Comparison of ENCODE assay signal across 1 cellular context in the genomic region with DNA sequence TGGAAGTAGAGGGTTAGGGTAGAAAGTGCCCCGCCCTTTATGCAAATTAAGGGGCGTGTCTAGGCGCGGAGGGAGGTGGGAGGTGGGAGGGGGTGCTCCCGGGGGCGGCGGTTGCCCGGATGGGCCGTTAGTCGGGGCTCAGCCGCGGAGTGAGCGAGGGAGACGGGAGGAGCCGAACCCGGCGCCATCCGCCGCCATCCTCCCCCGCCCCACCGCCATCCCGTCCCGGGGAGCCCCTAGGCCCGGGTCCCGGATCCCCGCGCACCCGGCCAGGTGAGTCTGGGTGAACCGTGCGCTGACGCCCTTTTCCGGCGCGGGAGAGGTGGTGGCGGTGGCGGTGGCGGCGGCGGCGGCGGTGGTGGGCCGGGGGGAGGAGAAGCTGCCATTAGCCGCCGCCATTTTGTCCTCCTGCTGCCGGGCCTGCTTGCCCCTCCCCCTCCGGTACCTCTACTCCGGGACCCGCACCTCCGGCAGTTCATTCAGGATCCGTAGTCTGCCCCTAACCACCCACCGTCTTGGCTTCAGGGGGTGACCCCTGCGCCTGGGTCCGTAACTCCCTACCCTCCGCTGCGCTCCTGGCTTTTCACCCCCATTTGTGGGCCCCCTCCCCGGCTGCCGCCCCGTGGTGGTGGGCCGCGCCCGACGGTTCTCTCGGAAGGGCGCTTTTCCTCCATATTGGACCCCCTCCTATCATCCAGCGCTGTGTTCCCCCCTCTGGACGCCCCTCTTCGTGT.
TF ChIP-seq lines count a peak whose summit lies in the region.

A gene (plus strand): TSS at position 130 of the 734 bp plus-strand sequence. CDS start 2,075 bp downstream, outside the sequence.

TF ChIP-seq in HepG2, 621 proteins besides CTCF, POLR2A, EP300 and RAD21 (continued from another document and continues in another):
- TF ChIP-seq, protein P1, sequence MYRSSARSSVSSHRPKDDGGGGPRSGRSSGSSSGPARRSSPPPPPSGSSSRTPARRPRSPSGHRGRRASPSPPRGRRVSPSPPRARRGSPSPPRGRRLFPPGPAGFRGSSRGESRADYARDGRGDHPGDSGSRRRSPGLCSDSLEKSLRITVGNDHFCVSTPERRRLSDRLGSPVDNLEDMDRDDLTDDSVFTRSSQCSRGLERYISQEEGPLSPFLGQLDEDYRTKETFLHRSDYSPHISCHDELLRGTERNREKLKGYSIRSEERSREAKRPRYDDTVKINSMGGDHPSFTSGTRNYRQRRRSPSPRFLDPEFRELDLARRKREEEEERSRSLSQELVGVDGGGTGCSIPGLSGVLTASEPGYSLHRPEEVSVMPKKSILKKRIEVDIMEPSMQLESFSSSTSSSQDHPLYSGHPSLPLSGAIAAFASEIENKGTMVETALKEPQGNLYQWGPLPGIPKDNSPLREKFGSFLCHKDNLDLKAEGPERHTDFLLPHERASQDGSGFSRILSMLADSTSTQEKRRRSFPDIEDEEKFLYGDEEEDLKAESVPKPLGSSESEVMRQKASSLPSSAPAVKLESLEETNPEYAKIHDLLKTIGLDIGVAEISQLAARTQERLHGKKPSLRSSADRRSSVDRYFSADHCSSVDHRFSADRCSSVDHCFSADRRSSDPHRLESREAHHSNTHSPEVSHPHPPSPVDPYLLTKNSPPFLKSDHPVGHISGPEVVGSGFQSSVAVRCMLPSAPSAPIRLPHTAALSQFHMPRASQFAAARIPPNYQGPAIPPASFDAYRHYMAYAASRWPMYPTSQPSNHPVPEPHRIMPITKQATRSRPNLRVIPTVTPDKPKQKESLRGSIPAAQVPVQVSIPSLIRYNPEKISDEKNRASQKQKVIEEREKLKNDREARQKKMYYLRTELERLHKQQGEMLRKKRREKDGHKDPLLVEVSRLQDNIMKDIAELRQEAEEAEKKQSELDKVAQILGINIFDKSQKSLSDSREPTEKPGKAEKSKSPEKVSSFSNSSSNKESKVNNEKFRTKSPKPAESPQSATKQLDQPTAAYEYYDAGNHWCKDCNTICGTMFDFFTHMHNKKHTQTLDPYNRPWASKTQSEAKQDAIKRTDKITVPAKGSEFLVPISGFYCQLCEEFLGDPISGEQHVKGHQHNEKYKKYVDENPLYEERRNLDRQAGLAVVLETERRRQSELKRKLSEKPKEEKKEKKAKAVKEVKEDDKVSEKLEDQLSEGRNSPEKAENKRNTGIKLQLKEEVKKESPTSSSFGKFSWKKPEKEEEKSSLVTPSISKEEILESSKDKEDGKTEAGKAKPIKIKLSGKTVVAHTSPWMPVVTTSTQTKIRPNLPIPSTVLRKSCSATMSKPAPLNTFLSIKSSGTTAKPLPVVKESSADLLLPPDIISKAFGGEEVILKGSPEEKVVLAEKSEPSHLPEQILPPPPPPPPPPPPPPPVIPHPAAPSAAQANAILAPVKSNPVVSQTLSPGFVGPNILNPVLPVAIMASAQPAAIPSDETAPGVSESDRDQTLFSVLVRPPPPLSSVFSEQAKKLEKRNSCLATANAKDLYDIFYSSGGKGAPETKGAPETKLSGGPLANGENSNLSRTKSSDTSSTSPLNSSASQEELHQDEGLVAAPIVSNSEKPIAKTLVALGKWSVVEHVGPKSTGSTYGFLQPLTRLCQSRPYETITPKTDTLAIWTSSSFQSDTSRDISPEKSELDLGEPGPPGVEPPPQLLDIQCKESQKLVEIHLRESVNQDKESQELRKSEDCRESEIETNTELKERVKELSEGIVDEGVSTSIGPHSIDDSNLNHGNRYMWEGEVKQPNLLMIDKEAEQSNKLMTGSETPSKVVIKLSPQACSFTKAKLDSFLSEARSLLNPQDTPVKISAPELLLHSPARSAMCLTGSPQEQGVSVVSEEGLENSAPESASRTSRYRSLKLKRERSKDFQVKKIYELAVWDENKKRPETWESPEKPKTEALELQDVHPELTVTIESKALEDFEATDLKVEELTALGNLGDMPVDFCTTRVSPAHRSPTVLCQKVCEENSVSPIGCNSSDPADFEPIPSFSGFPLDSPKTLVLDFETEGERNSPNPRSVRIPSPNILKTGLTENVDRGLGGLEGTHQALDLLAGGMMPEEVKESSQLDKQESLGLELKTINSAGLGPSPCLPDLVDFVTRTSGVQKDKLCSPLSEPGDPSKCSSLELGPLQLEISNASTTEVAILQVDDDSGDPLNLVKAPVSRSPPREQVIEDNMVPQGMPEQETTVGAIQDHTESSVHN (CRISPR knock-in tag; IDR thresholded peaks at IDR 0.05), result no peak
- TF ChIP-seq MTF1 (CRISPR knock-in tag; IDR thresholded peaks at IDR 0.05), result no peak
- 0 out of 2 replicates have a peak, but pooled peaks have one; percentile 27 for TF ChIP-seq ZNF33A (CRISPR knock-in tag; IDR thresholded peaks at IDR 0.05; ENCODE audit: borderline replicate concordance)
- TF ChIP-seq ZNF121 (CRISPR knock-in tag; IDR thresholded peaks at IDR 0.05), result peak; percentile 76
- TF ChIP-seq, protein P2, sequence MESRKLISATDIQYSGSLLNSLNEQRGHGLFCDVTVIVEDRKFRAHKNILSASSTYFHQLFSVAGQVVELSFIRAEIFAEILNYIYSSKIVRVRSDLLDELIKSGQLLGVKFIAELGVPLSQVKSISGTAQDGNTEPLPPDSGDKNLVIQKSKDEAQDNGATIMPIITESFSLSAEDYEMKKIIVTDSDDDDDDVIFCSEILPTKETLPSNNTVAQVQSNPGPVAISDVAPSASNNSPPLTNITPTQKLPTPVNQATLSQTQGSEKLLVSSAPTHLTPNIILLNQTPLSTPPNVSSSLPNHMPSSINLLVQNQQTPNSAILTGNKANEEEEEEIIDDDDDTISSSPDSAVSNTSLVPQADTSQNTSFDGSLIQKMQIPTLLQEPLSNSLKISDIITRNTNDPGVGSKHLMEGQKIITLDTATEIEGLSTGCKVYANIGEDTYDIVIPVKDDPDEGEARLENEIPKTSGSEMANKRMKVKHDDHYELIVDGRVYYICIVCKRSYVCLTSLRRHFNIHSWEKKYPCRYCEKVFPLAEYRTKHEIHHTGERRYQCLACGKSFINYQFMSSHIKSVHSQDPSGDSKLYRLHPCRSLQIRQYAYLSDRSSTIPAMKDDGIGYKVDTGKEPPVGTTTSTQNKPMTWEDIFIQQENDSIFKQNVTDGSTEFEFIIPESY (CRISPR knock-in tag; IDR thresholded peaks at IDR 0.05), result 0 out of 2 replicates have a peak, but pooled peaks have one; percentile 23
- no peak for TF ChIP-seq KDM6A (CRISPR knock-in tag; IDR thresholded peaks at IDR 0.05; ENCODE audit: low read depth)
- TF ChIP-seq, protein P3, sequence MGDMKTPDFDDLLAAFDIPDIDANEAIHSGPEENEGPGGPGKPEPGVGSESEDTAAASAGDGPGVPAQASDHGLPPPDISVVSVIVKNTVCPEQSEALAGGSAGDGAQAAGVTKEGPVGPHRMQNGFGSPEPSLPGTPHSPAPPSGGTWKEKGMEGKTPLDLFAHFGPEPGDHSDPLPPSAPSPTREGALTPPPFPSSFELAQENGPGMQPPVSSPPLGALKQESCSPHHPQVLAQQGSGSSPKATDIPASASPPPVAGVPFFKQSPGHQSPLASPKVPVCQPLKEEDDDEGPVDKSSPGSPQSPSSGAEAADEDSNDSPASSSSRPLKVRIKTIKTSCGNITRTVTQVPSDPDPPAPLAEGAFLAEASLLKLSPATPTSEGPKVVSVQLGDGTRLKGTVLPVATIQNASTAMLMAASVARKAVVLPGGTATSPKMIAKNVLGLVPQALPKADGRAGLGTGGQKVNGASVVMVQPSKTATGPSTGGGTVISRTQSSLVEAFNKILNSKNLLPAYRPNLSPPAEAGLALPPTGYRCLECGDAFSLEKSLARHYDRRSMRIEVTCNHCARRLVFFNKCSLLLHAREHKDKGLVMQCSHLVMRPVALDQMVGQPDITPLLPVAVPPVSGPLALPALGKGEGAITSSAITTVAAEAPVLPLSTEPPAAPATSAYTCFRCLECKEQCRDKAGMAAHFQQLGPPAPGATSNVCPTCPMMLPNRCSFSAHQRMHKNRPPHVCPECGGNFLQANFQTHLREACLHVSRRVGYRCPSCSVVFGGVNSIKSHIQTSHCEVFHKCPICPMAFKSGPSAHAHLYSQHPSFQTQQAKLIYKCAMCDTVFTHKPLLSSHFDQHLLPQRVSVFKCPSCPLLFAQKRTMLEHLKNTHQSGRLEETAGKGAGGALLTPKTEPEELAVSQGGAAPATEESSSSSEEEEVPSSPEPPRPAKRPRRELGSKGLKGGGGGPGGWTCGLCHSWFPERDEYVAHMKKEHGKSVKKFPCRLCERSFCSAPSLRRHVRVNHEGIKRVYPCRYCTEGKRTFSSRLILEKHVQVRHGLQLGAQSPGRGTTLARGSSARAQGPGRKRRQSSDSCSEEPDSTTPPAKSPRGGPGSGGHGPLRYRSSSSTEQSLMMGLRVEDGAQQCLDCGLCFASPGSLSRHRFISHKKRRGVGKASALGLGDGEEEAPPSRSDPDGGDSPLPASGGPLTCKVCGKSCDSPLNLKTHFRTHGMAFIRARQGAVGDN (CRISPR knock-in tag; IDR thresholded peaks at IDR 0.05), result peak; percentile 87
- 0 out of 2 replicates have a peak, but pooled peaks have one; percentile 1 for TF ChIP-seq MIXL1 (CRISPR knock-in tag; IDR thresholded peaks at IDR 0.05)
- TF ChIP-seq, protein P4, sequence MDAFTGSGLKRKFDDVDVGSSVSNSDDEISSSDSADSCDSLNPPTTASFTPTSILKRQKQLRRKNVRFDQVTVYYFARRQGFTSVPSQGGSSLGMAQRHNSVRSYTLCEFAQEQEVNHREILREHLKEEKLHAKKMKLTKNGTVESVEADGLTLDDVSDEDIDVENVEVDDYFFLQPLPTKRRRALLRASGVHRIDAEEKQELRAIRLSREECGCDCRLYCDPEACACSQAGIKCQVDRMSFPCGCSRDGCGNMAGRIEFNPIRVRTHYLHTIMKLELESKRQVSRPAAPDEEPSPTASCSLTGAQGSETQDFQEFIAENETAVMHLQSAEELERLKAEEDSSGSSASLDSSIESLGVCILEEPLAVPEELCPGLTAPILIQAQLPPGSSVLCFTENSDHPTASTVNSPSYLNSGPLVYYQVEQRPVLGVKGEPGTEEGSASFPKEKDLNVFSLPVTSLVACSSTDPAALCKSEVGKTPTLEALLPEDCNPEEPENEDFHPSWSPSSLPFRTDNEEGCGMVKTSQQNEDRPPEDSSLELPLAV (CRISPR knock-in tag; conservative IDR thresholded peaks at IDR 0.05; ENCODE audit: low read depth), result no peak
- TF ChIP-seq THAP11 (CRISPR knock-in tag; IDR thresholded peaks at IDR 0.05), result peak; percentile 35; the same call in 1 of the 2 replicates
- TF ChIP-seq ZNF350 (CRISPR knock-in tag; IDR thresholded peaks at IDR 0.05; ENCODE audit: borderline replicate concordance, low read depth), result 0 out of 2 replicates have a peak, but pooled peaks have one; percentile 32
- 0 out of 2 replicates have a peak, but pooled peaks have one; percentile 20 for TF ChIP-seq KLF15 (CRISPR knock-in tag; IDR thresholded peaks at IDR 0.05; ENCODE audit: borderline replicate concordance)
- TF ChIP-seq ZNF530 (CRISPR knock-in tag; IDR thresholded peaks at IDR 0.05; ENCODE audit: low read depth), result no peak
- TF ChIP-seq ZNF780A (CRISPR knock-in tag; IDR thresholded peaks at IDR 0.05), result no peak
- 0 out of 2 replicates have a peak, but pooled peaks have one; percentile 35 for TF ChIP-seq ZSCAN9 (CRISPR knock-in tag; IDR thresholded peaks at IDR 0.05; ENCODE audit: borderline replicate concordance)
- TF ChIP-seq, protein P5, sequence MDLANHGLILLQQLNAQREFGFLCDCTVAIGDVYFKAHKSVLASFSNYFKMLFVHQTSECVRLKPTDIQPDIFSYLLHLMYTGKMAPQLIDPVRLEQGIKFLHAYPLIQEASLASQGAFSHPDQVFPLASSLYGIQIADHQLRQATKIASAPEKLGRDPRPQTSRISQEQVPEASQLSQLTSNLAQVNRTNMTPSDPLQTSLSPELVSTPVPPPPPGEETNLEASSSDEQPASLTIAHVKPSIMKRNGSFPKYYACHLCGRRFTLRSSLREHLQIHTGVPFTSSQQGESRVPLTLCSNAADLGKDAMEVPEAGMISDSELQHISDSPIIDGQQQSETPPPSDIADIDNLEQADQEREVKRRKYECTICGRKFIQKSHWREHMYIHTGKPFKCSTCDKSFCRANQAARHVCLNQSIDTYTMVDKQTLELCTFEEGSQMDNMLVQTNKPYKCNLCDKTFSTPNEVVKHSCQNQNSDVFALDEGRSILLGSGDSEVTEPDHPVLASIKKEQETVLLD (CRISPR knock-in tag; IDR thresholded peaks at IDR 0.05; ENCODE audit: low read depth), result peak; percentile 99
- TF ChIP-seq CREB1 (IDR thresholded peaks at IDR 0.05), result no peak
- no peak for TF ChIP-seq CREB1 (CRISPR knock-in tag; IDR thresholded peaks at IDR 0.05)
- TF ChIP-seq TCF7L2 (IDR thresholded peaks at IDR 0.05; ENCODE audit: low read depth, low read length), result no peak
- TF ChIP-seq TBL1XR1 (IDR thresholded peaks at IDR 0.05; ENCODE audit: borderline replicate concordance, low read length, partially characterized antibody), result peak; percentile 24
- TF ChIP-seq ZSCAN30 (CRISPR knock-in tag; IDR thresholded peaks at IDR 0.05), result peak; percentile 65; the same call in 1 of the 2 replicates
- no peak; the same call in 1 of the 2 replicates for TF ChIP-seq PAX8 (CRISPR knock-in tag; IDR thresholded peaks at IDR 0.05; ENCODE audit: borderline replicate concordance)
- peak; percentile 12 for TF ChIP-seq REPIN1 (CRISPR knock-in tag; IDR thresholded peaks at IDR 0.05; ENCODE audit: borderline replicate concordance, low read depth)
- TF ChIP-seq, protein P6, sequence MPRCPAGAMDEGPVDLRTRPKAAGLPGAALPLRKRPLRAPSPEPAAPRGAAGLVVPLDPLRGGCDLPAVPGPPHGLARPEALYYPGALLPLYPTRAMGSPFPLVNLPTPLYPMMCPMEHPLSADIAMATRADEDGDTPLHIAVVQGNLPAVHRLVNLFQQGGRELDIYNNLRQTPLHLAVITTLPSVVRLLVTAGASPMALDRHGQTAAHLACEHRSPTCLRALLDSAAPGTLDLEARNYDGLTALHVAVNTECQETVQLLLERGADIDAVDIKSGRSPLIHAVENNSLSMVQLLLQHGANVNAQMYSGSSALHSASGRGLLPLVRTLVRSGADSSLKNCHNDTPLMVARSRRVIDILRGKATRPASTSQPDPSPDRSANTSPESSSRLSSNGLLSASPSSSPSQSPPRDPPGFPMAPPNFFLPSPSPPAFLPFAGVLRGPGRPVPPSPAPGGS (CRISPR knock-in tag; IDR thresholded peaks at IDR 0.05), result peak; percentile 53; the same call in 1 of the 2 replicates
- no peak for TF ChIP-seq ZNF337 (CRISPR knock-in tag; IDR thresholded peaks at IDR 0.05; ENCODE audit: borderline replicate concordance, low read depth)
- TF ChIP-seq MED8 (CRISPR knock-in tag; IDR thresholded peaks at IDR 0.05; ENCODE audit: insufficient replicate concordance), result peak; percentile 42
- TF ChIP-seq MBD4 (IDR thresholded peaks at IDR 0.05; ENCODE audit: borderline replicate concordance, low read length), result no peak
- peak; percentile 75; the same call in 1 of the 2 replicates for TF ChIP-seq HIVEP1 (CRISPR knock-in tag; IDR thresholded peaks at IDR 0.05)
- peak; percentile 32; the same call in 1 of the 2 replicates for TF ChIP-seq ZSCAN25 (CRISPR knock-in tag; IDR thresholded peaks at IDR 0.05)
- TF ChIP-seq SOX5 (CRISPR knock-in tag; IDR thresholded peaks at IDR 0.05; ENCODE audit: borderline replicate concordance), result no peak
- TF ChIP-seq, protein P7, sequence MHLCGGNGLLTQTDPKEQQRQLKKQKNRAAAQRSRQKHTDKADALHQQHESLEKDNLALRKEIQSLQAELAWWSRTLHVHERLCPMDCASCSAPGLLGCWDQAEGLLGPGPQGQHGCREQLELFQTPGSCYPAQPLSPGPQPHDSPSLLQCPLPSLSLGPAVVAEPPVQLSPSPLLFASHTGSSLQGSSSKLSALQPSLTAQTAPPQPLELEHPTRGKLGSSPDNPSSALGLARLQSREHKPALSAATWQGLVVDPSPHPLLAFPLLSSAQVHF (CRISPR knock-in tag; IDR thresholded peaks at IDR 0.05), result 0 out of 2 replicates have a peak, but pooled peaks have one; percentile 68
- TF ChIP-seq MTA1 (CRISPR knock-in tag; IDR thresholded peaks at IDR 0.05; ENCODE audit: borderline replicate concordance), result peak; percentile 70; the same call in 1 of the 2 replicates
